In genomic region chr16:29594269-29594925, GRCh38 we compare ENCODE assay signal across 8 cellular contexts.
DNase-seq lines count a peak whose midpoint lies in the region; ATAC-seq and TF ChIP-seq lines count a peak whose summit lies in the region.
"Not testable (repeated sequence)": the region's sequence is repeated elsewhere in the genome, so short reads cannot be mapped to it uniquely, and the experiment has no call there.

No MANE protein-coding gene starts in this region.

- H3K27ac ChIP-seq in dorsolateral prefrontal cortex (peak overlapping the region in 26 of 59 donors; percentile 39 to 94 (median 82)), smooth muscle cell (ENCODE audit: low read depth) (peak overlapping the region; percentile 82)

- DNase-seq in AG20443 (ENCODE audit: low spot score) (peak; percentile 65), NCI-H345 (lab: John Stamatoyannopoulos, UW) (peak; percentile 20), left kidney (ENCODE audit: low read depth, low spot score) (peak; percentile 79)
- DNase-seq in activated CD4-positive, alpha-beta T cell treated with anti-CD3 and anti-CD28 coated beads, Interleukin-2, amount 50 U/mL, for 4 hours = peak; percentile 39 to 44
- not testable (repeated sequence) for DNase-seq in dorsolateral prefrontal cortex; smooth muscle cell (lab: John Stamatoyannopoulos, UW; ENCODE audit: unreplicated experiment)

- peak overlapping the region; percentile 87 for H3K9ac ChIP-seq in smooth muscle cell (ENCODE audit: low read depth)

- TF ChIP-seq CTCF in dorsolateral prefrontal cortex (IDR thresholded peaks at IDR 0.05 in 54 of 56, conservative IDR thresholded peaks at IDR 0.05 in 2 of 56; ENCODE audit: low read depth in 1 of 56, partially characterized antibody in 56 of 56); smooth muscle cell (IDR thresholded peaks at IDR 0.05; ENCODE audit: borderline replicate concordance, insufficient read depth, poor library complexity, severe bottlenecking): not testable (repeated sequence)

- peak; percentile 36 for ATAC-seq in GM19438 (IDR thresholded peaks at IDR 0.05; ENCODE audit: low read depth, unreplicated experiment)
- peak; percentile 32 for ATAC-seq in HG03097 (IDR thresholded peaks at IDR 0.05; ENCODE audit: low FRiP score, unreplicated experiment)

- peak overlapping the region; percentile 84 for H3K4me2 ChIP-seq in smooth muscle cell

- peaks cover 44% of the 10 kb centered on the region for H3K79me2 ChIP-seq in smooth muscle cell (ENCODE audit: low read depth)

- H4K20me1 ChIP-seq in smooth muscle cell (ENCODE audit: low read depth) = peaks cover 38% of the 10 kb centered on the region

- not testable (repeated sequence) for H3F3A ChIP-seq in smooth muscle cell (ENCODE audit: low read depth)

- H3K36me3 ChIP-seq in smooth muscle cell (ENCODE audit: low read depth) = not testable (repeated sequence)

- H3K27me3 ChIP-seq in dorsolateral prefrontal cortex; smooth muscle cell (ENCODE audit: low read depth): not testable (repeated sequence)

- WGBS in smooth muscle cell (ENCODE audit: low lambda C conversion rate) = 0% methylated on average over 5 of the region's 38 CpGs

- H2AFZ ChIP-seq in smooth muscle cell (ENCODE audit: low read depth) = not testable (repeated sequence)

- not testable (repeated sequence) for H3K4me1 ChIP-seq in smooth muscle cell (ENCODE audit: low read depth)

- intact Hi-C loops in dorsolateral prefrontal cortex (cut with DNase I) = not testable (repeated sequence)

- H3K9me3 ChIP-seq in smooth muscle cell (replicated peaks; ENCODE audit: low read depth) = not testable (repeated sequence)

- H3K4me3 ChIP-seq in dorsolateral prefrontal cortex (peak overlapping the region; percentile 26 to 83 (median 67)), smooth muscle cell (peak overlapping the region; percentile 68)
